8 cellular contexts compared by ENCODE assay signal in genomic region chr10:133378251-133379096, GRCh38. TPM values are rescaled to one million over a fixed set of nuclear protein-coding genes. Genes with fewer than 3 reads are reported as not detected.
DNase-seq lines count a peak whose midpoint lies in the region; ATAC-seq lines count a peak whose summit lies in the region.

No MANE protein-coding gene starts in this region.

- DNase-seq in GM03348 (ENCODE audit: low spot score) (peak; percentile 80), LoVo (ENCODE audit: low spot score) (peak; percentile 66), dedifferentiated amniotic fluid mesenchymal stem cell (ENCODE audit: extremely low spot score) (peak; percentile 22), left colon (peak; percentile 75 to 82), GOT3 (lab: John Stamatoyannopoulos, UW) (no peak)
- DNase-seq in activated CD4-positive, alpha-beta T cell treated with anti-CD3 and anti-CD28 coated beads for 1 hour: peak; percentile 41
- DNase-seq in stimulated activated CD4-positive, alpha-beta T cell treated with anti-CD3 and anti-CD28 coated beads, Interleukin-1b, Interleukin-23, amount 100 ng/mL, for 48 hours: peak; percentile 50

- intact Hi-C loops in left colon (cut with DNase I, micrococcal nuclease): no loop called here

- ATAC-seq in GM21737 (IDR thresholded peaks at IDR 0.05; ENCODE audit: unreplicated experiment) (peak; percentile 37), left colon (peak; percentile 82)

RNA-seq across cellular contexts. Expression of gene PAOX, which starts 0.6 kb away (rescaled TPM):
- 10 to 100 TPM in 1 of 2 donors, 1 to 10 TPM in 1; 9.3 to 10.5 TPM for total RNA-seq in left colon

RNA-seq across cellular contexts. Expression of gene ECHS1, which starts 5.3 kb away (rescaled TPM):
- total RNA-seq in left colon: 100 to 1,000 TPM; 173 to 205 TPM

RNA-seq across cellular contexts. Expression of gene MTG1, which starts 15.5 kb away (rescaled TPM):
- total RNA-seq in left colon: 10 to 100 TPM; 38.0 to 49.5 TPM

RNA-seq across cellular contexts. Expression of gene FUOM, which starts 20.7 kb away (rescaled TPM):
- total RNA-seq in left colon: 10 to 100 TPM; 25.5 to 28.7 TPM

RNA-seq across cellular contexts. Expression of gene PRAP1, which starts 31.3 kb away (rescaled TPM):
- 100 to 1,000 TPM in 1 of 2 donors, 10 to 100 TPM in 1; 48.3 to 244 TPM for total RNA-seq in left colon
